In genomic region chrX:73823473-73824004, GRCh38 we compare ENCODE assay signal across 28 cellular contexts.
"Had no signal": no experiment of that assay in that cellular context is flagged by ENCODE, and none has a peak within 500 bp of the region (broad histone marks: within the 10 kb centered on the region; RNA-seq: fewer than 3 reads in every experiment).

No MANE protein-coding gene starts in this region.

- ATAC-seq: stimulated activated effector memory CD8-positive, alpha-beta T cell treated with anti-CD3 and anti-CD28 coated beads, Interleukin-12 subunit alpha, Interleukin-12 subunit beta, amount 100 ng/mL, for 72 hours; stimulated activated memory B cell treated with anti-CD40 and anti-IgM and Interleukin-4, amounts not matched to agents 10 μg/mL and 1 μg/mL and 100 μg/mL, for 72 hours; stimulated activated naive B cell treated with anti-CD40 and anti-IgM and Interleukin-4, amounts not matched to agents 10 μg/mL and 1 μg/mL and 100 μg/mL, for 72 hours; stimulated activated naive CD8-positive, alpha-beta T cell treated with anti-CD3 and anti-CD28 coated beads, Interleukin-15, amount 100 ng/mL, for 72 hours; stimulated activated naive CD8-positive, alpha-beta T cell treated with anti-CD3 and anti-CD28 coated beads, Interleukin-15, Interleukin-2, amounts not matched to agents 100 U/mL and 50 U/mL, for 24 hours; upper lobe of right lung had no signal

- H3K27me3 Mint-ChIP-seq: stimulated activated memory B cell treated with anti-CD40 and anti-IgM and Interleukin-4, amounts not matched to agents 10 μg/mL and 1 μg/mL and 100 μg/mL, for 72 hours; stimulated activated naive B cell treated with anti-CD40 and anti-IgM and Interleukin-4, amounts not matched to agents 10 μg/mL and 1 μg/mL and 100 μg/mL, for 72 hours; stimulated activated naive CD8-positive, alpha-beta T cell treated with anti-CD3 and anti-CD28 coated beads, Interleukin-15, amount 100 ng/mL, for 72 hours; stimulated activated naive CD8-positive, alpha-beta T cell treated with anti-CD3 and anti-CD28 coated beads, Interleukin-15, Interleukin-2, amounts not matched to agents 100 ng/mL and 50 ng/mL, for 24 hours; type B pancreatic cell had no signal

- H3K4me3 ChIP-seq: stomach, suprapubic skin, testis, thoracic aorta, thyroid gland, tibial artery, tibial nerve, transverse colon, upper lobe of left lung, upper lobe of right lung, uterus, vagina had no signal

- DNase-seq: stimulated activated CD4-positive, alpha-beta T cell treated with anti-CD3 and anti-CD28 coated beads, Interleukin-2, amount 100 ng/mL, for 48 hours; stimulated activated CD4-positive, alpha-beta T cell treated with anti-CD3 and anti-CD28 coated beads, Interleukin-4, amount 100 ng/mL, for 1 hour; stimulated activated CD4-positive, alpha-beta T cell treated with anti-CD3 and anti-CD28 coated beads, Interleukin-4, amount 100 ng/mL, for 24 hours; stimulated activated CD4-positive, alpha-beta T cell treated with anti-CD3 and anti-CD28 coated beads, Interleukin-4, amount 100 ng/mL, for 4 hours; stimulated activated CD8-positive, alpha-beta memory T cell treated with anti-CD3 and anti-CD28 coated beads, Interleukin-4, amount 100 ng/mL, for 48 hours; stimulated activated naive B cell treated with anti-CD40 and anti-IgM and Interleukin-4, amounts not matched to agents 10 μg/mL and 1 μg/mL and 100 μg/mL, for 72 hours; stimulated activated naive CD4-positive, alpha-beta T cell; stimulated activated naive CD4-positive, alpha-beta T cell treated with Interleukin-2 at 50 U/mL for 16 hours; stimulated activated naive CD8-positive, alpha-beta T cell treated with anti-CD3 and anti-CD28 coated beads, Interleukin-15, amount 100 ng/mL, for 72 hours; stimulated activated naive CD8-positive, alpha-beta T cell treated with anti-CD3 and anti-CD28 coated beads, Interleukin-15, Interleukin-2, amounts not matched to agents 100 U/mL and 50 U/mL, for 24 hours; stomach; substantia nigra; testis; thyroid gland; tibial artery; transverse colon; trophoblast cell; upper lobe of left lung; upper lobe of right lung; uterus had no signal

- H3K4me1 ChIP-seq: stomach, suprapubic skin, testis, thyroid gland, tibial artery, tibial nerve, transverse colon, upper lobe of left lung, upper lobe of right lung, uterus, vagina had no signal

- H3K36me3 ChIP-seq: suprapubic skin, thoracic aorta, tibial nerve, upper lobe of right lung, uterus had no signal

- H3K27me3 ChIP-seq: stomach, suprapubic skin, testis, thyroid gland, tibial artery, tibial nerve, transverse colon, upper lobe of left lung, upper lobe of right lung, uterus, vagina had no signal

- H3K36me3 Mint-ChIP-seq: stimulated activated effector memory CD8-positive, alpha-beta T cell treated with anti-CD3 and anti-CD28 coated beads, Interleukin-12 subunit alpha, Interleukin-12 subunit beta, amount 100 ng/mL, for 72 hours; stimulated activated memory B cell treated with anti-CD40 and anti-IgM and Interleukin-4, amounts not matched to agents 10 μg/mL and 1 μg/mL and 100 μg/mL, for 72 hours; type B pancreatic cell had no signal

- H3K9me3 Mint-ChIP-seq: stimulated activated effector memory CD8-positive, alpha-beta T cell treated with anti-CD3 and anti-CD28 coated beads, Interleukin-12 subunit alpha, Interleukin-12 subunit beta, amount 100 ng/mL, for 72 hours; stimulated activated memory B cell treated with anti-CD40 and anti-IgM and Interleukin-4, amounts not matched to agents 10 μg/mL and 1 μg/mL and 100 μg/mL, for 72 hours; stimulated activated naive B cell treated with anti-CD40 and anti-IgM and Interleukin-4, amounts not matched to agents 10 μg/mL and 1 μg/mL and 100 μg/mL, for 72 hours; stimulated activated naive CD8-positive, alpha-beta T cell treated with anti-CD3 and anti-CD28 coated beads, Interleukin-15, amount 100 ng/mL, for 72 hours; stimulated activated naive CD8-positive, alpha-beta T cell treated with anti-CD3 and anti-CD28 coated beads, Interleukin-15, Interleukin-2, amounts not matched to agents 100 ng/mL and 50 ng/mL, for 24 hours; type B pancreatic cell had no signal

- H3K9me3 ChIP-seq: stomach, suprapubic skin, testis, thoracic aorta, thyroid gland, tibial artery, tibial nerve, transverse colon, upper lobe of left lung, upper lobe of right lung, uterus, vagina had no signal

- H3K4me3 Mint-ChIP-seq: stimulated activated effector memory CD8-positive, alpha-beta T cell treated with anti-CD3 and anti-CD28 coated beads, Interleukin-12 subunit alpha, Interleukin-12 subunit beta, amount 100 ng/mL, for 72 hours; stimulated activated memory B cell treated with anti-CD40 and anti-IgM and Interleukin-4, amounts not matched to agents 10 μg/mL and 1 μg/mL and 100 μg/mL, for 72 hours; stimulated activated naive B cell treated with anti-CD40 and anti-IgM and Interleukin-4, amounts not matched to agents 10 μg/mL and 1 μg/mL and 100 μg/mL, for 72 hours; stimulated activated naive CD8-positive, alpha-beta T cell treated with anti-CD3 and anti-CD28 coated beads, Interleukin-15, amount 100 ng/mL, for 72 hours; stimulated activated naive CD8-positive, alpha-beta T cell treated with anti-CD3 and anti-CD28 coated beads, Interleukin-15, Interleukin-2, amounts not matched to agents 100 ng/mL and 50 ng/mL, for 24 hours; type B pancreatic cell had no signal

- H3K27ac Mint-ChIP-seq: stimulated activated effector memory CD8-positive, alpha-beta T cell treated with anti-CD3 and anti-CD28 coated beads, Interleukin-12 subunit alpha, Interleukin-12 subunit beta, amount 100 ng/mL, for 72 hours; stimulated activated memory B cell treated with anti-CD40 and anti-IgM and Interleukin-4, amounts not matched to agents 10 μg/mL and 1 μg/mL and 100 μg/mL, for 72 hours; stimulated activated naive B cell treated with anti-CD40 and anti-IgM and Interleukin-4, amounts not matched to agents 10 μg/mL and 1 μg/mL and 100 μg/mL, for 72 hours; stimulated activated naive CD8-positive, alpha-beta T cell treated with anti-CD3 and anti-CD28 coated beads, Interleukin-15, amount 100 ng/mL, for 72 hours; stimulated activated naive CD8-positive, alpha-beta T cell treated with anti-CD3 and anti-CD28 coated beads, Interleukin-15, Interleukin-2, amounts not matched to agents 100 ng/mL and 50 ng/mL, for 24 hours; type B pancreatic cell had no signal

- H3K4me1 Mint-ChIP-seq: stimulated activated effector memory CD8-positive, alpha-beta T cell treated with anti-CD3 and anti-CD28 coated beads, Interleukin-12 subunit alpha, Interleukin-12 subunit beta, amount 100 ng/mL, for 72 hours; stimulated activated memory B cell treated with anti-CD40 and anti-IgM and Interleukin-4, amounts not matched to agents 10 μg/mL and 1 μg/mL and 100 μg/mL, for 72 hours; stimulated activated naive B cell treated with anti-CD40 and anti-IgM and Interleukin-4, amounts not matched to agents 10 μg/mL and 1 μg/mL and 100 μg/mL, for 72 hours; stimulated activated naive CD8-positive, alpha-beta T cell treated with anti-CD3 and anti-CD28 coated beads, Interleukin-15, amount 100 ng/mL, for 72 hours had no signal

- H3K27ac ChIP-seq: stomach, suprapubic skin, testis, thoracic aorta, thyroid gland, tibial artery, tibial nerve, transverse colon, upper lobe of left lung, upper lobe of right lung, uterus, vagina had no signal
